ENCODE assay signal across 12 cellular contexts in the genomic region with DNA sequence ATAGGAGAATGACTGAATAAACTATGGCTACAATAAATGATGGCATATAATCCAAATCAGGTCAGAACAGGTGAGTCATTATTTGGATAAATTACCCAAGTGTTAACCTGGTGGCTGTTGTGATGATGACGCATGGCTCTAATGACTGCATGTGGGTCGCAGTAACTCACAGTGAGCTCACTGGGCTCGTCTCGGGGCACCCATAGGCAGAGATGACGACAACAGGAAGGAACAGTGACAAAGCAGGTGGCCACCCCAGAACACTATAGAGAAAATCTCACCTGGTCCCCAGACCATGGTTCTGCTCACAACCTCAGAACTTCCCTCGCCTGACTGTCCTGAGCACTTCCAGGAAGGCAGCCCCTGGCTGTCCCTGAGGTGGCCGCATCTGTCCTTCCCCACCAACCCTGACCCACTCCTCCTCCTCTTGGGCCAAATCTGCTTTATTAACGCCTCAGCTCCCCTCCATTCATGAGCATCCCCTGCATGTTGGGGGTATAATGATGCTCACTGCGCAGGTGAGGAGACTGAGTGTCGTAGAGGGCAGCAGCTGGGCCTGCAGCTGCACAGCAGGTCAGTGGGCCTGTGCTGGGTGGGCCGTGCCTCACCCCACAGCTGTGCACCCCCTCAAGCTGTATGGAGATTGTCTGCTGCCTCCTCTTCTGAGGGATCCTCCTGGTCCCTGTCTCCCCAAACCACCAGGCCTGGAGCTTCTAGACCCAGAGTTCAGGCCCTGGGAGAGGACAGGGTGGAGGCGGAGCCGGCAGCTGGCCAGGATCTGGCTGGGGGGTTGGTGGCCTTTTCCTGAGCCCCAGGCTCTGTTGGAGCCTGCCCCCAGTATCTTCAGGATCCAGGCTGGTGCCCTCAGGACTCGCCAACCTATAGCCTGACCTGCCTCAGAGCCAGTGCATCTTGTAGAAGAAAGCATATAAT. TPM values are rescaled to one million over a fixed set of nuclear protein-coding genes. Genes with fewer than 3 reads are reported as not detected.
DNase-seq lines count a peak whose midpoint lies in the region; ATAC-seq lines count a peak whose summit lies in the region.
"Had no signal": no experiment of that assay in that cellular context is flagged by ENCODE, and none has a peak within 500 bp of the region (broad histone marks: within the 10 kb centered on the region; RNA-seq: fewer than 3 reads in every experiment).

No MANE protein-coding gene starts in this region.

- H3K9me3 Mint-ChIP-seq in activated T-cell treated with anti-CD3 and anti-CD28 coated beads, Interleukin-2, amount 50 U/mL, for 4 hours = no peaks in the 10 kb centered on the region
- no peaks in the 10 kb centered on the region for H3K9me3 Mint-ChIP-seq in stimulated activated naive CD8-positive, alpha-beta T cell treated with anti-CD3 and anti-CD28 coated beads, Interleukin-15, amount 100 ng/mL, for 72 hours
- H3K9me3 Mint-ChIP-seq: activated naive CD8-positive, alpha-beta T cell treated with anti-CD3 and anti-CD28 coated beads, Interleukin-2, amount 10 ng/mL, durations not matched to agents 7 days and 5 days had no signal

- no peaks in the 10 kb centered on the region for H3K36me3 Mint-ChIP-seq in activated T-cell treated with anti-CD3 and anti-CD28 coated beads, Interleukin-2, amount 50 U/mL, for 4 hours (ENCODE audit: insufficient read depth)
- H3K36me3 Mint-ChIP-seq: activated naive CD8-positive, alpha-beta T cell treated with anti-CD3 and anti-CD28 coated beads, Interleukin-2, amount 10 ng/mL, durations not matched to agents 7 days and 5 days; mesothelial cell of epicardium had no signal

- DNase-seq in activated T-cell treated with anti-CD3 and anti-CD28 coated beads, Interleukin-2, amount 50 U/mL, for 4 hours = no peak
- no peak for DNase-seq in activated T-cell treated with anti-CD3 and anti-CD28 coated beads, Interleukin-2, amount 50 U/mL, for 1 hour
- peak; percentile 40 for DNase-seq in RKO (ENCODE audit: low spot score)
- peak; percentile 11 for DNase-seq in glomerular visceral epithelial cell (ENCODE audit: extremely low spot score)
- no peak for DNase-seq in stimulated activated naive CD8-positive, alpha-beta T cell treated with anti-CD3 and anti-CD28 coated beads, Interleukin-15, amount 100 ng/mL, for 72 hours
- DNase-seq in NCI-H128 (lab: John Stamatoyannopoulos, UW; ENCODE audit: unreplicated experiment) = no peak
- DNase-seq in medulla oblongata (ENCODE audit: extremely low spot score) = no peak
- no peak for DNase-seq in iPS-NIHi11 (ENCODE audit: low spot score)
- DNase-seq: cortex of kidney, DMS 273 treated with DMSO at 0.1 percent for 48 hours had no signal

- peak overlapping the region in 1 of 2 donors; percentile 69 for H3K27ac Mint-ChIP-seq in stimulated activated naive CD8-positive, alpha-beta T cell treated with anti-CD3 and anti-CD28 coated beads, Interleukin-15, amount 100 ng/mL, for 72 hours

- peak; percentile 51 to 65 for ATAC-seq in activated T-cell treated with anti-CD3 and anti-CD28 coated beads, Interleukin-2, amount 50 U/mL, for 4 hours
- ATAC-seq in stimulated activated naive CD8-positive, alpha-beta T cell treated with anti-CD3 and anti-CD28 coated beads, Interleukin-15, amount 100 ng/mL, for 72 hours = peak; percentile 70

- H3K27me3 Mint-ChIP-seq in activated T-cell treated with anti-CD3 and anti-CD28 coated beads, Interleukin-2, amount 50 U/mL, for 4 hours (ENCODE audit: low read depth) = no peaks in the 10 kb centered on the region
- no peaks in the 10 kb centered on the region for H3K27me3 Mint-ChIP-seq in stimulated activated naive CD8-positive, alpha-beta T cell treated with anti-CD3 and anti-CD28 coated beads, Interleukin-15, amount 100 ng/mL, for 72 hours
- H3K27me3 Mint-ChIP-seq: activated naive CD8-positive, alpha-beta T cell treated with anti-CD3 and anti-CD28 coated beads, Interleukin-2, amount 10 ng/mL, durations not matched to agents 7 days and 5 days had no signal

- H3K4me3 Mint-ChIP-seq in activated T-cell treated with anti-CD3 and anti-CD28 coated beads, Interleukin-2, amount 50 U/mL, for 4 hours = no peak overlapping the region
- H3K4me3 Mint-ChIP-seq in stimulated activated naive CD8-positive, alpha-beta T cell treated with anti-CD3 and anti-CD28 coated beads, Interleukin-15, amount 100 ng/mL, for 72 hours = no peak overlapping the region
- H3K4me3 Mint-ChIP-seq: mesothelial cell of epicardium had no signal

- H3K4me1 Mint-ChIP-seq in activated T-cell treated with anti-CD3 and anti-CD28 coated beads, Interleukin-2, amount 50 U/mL, for 4 hours (ENCODE audit: low read depth) = peaks cover 16% of the 10 kb centered on the region
- peaks cover 41% of the 10 kb centered on the region for H3K4me1 Mint-ChIP-seq in stimulated activated naive CD8-positive, alpha-beta T cell treated with anti-CD3 and anti-CD28 coated beads, Interleukin-15, amount 100 ng/mL, for 72 hours

RNA-seq across cellular contexts. Expression of gene FAM156A, which starts 30.9 kb away (rescaled TPM):
- 10 to 100 TPM; 19.4 to 23.5 (median 20.9) TPM for total RNA-seq in activated T-cell treated with anti-CD3 and anti-CD28 coated beads, Interleukin-2, amount 50 U/mL, for 4 hours

RNA-seq across cellular contexts. Expression of gene GPR173, which starts 59.3 kb away (rescaled TPM):
- under 1 TPM in 1 of 3 donors, not detected in 2; 0.05 TPM for total RNA-seq in activated T-cell treated with anti-CD3 and anti-CD28 coated beads, Interleukin-2, amount 50 U/mL, for 4 hours

Comparison
In these comparisons a context has a peak if more than half of its experiments do, and no peak if none do; other contexts are left out.
1. DNase-seq: peak in RKO (single experiment) and glomerular visceral epithelial cell (single experiment); none in activated T-cell treated with anti-CD3 and anti-CD28 coated beads, Interleukin-2, amount 50 U/mL, for 4 hours (single experiment), activated T-cell treated with anti-CD3 and anti-CD28 coated beads, Interleukin-2, amount 50 U/mL, for 1 hour (single experiment), stimulated activated naive CD8-positive, alpha-beta T cell treated with anti-CD3 and anti-CD28 coated beads, Interleukin-15, amount 100 ng/mL, for 72 hours (0 of 2), NCI-H128 (single experiment), medulla oblongata (single experiment) and iPS-NIHi11 (single experiment).